Comparison of ENCODE assay signal across 8 cellular contexts in the genomic region with DNA sequence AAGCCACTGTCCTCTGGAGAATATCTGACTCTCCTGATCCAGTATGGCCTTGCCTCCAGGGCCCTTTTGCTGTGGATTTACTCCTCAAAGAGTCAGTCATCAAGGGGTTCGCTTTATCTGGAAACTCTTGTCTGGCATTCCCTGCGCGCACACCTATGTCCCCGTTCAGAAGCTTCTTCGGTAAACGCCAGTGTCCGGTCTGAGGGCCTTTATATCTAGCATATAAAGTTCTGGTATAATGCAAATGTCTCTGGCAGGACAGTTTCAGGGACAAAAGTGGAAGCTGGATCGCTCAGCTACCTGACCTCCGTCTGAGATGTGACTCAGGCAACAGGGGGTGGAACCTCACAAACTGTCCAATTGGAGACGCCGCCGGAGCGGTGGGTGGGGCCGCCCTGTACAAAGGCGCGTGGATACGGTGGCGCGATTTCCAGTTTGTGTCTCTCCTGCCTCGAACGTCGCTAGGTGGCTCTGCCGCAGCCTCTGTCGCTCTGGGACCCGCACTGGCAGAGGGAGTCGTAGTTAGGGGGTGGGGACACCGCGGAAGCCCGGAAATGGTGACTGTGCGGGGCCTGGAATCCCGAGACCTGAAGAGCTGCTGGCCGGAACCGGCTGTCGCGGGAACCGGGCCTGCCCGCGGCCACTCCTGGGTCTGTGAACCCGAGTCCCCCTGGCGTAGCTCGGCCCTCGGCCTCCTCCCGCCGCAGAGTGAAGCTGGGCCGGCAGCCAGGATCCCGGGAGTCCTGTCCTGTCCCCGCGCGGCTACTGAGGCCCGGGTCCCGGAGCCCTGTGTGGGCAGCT. TPM values are rescaled to one million over a fixed set of nuclear protein-coding genes. Genes with fewer than 3 reads are reported as not detected.
DNase-seq lines count a peak whose midpoint lies in the region; ATAC-seq and TF ChIP-seq lines count a peak whose summit lies in the region.

No MANE protein-coding gene starts in this region.

- H3K4me3 ChIP-seq in NB4 (ENCODE audit: low read depth, low read length), result peak overlapping the region; percentile 58
- H3K4me3 ChIP-seq in transverse colon, result peak overlapping the region; percentile 37 to 76 (median 60)

- TF ChIP-seq CTCF in Calu3 (IDR thresholded peaks at IDR 0.05; ENCODE audit: unreplicated experiment) (no peak), NB4 (IDR thresholded peaks at IDR 0.05; ENCODE audit: low read depth, low read length) (peak; percentile 37), transverse colon (IDR thresholded peaks at IDR 0.05) (peak in 4 of 5 experiments; percentile 18 to 42 (median 32))

- intact Hi-C loops in Calu3 (cut with micrococcal nuclease; ENCODE audit: unreplicated experiment), result loop anchor here (5.0 kb wide), 1 partner anchor 177 kb away; no protein-coding TSS in a partner anchor
- intact Hi-C loops in left cardiac atrium (cut with DNase I), result loop anchor here in 1 of 2 donors (5.0 kb wide), 1 partner anchor 57 kb away; the partner anchor contains the start of gene ZNF564
- intact Hi-C loops in transverse colon (cut with DNase I; ENCODE audit: low total_unique reads), result no loop called here

- H3K36me3 Mint-ChIP-seq in Calu3 (ENCODE audit: insufficient read depth, unreplicated experiment), result peaks cover 14% of the 10 kb centered on the region

- no peaks in the 10 kb centered on the region for H3K4me1 Mint-ChIP-seq in Calu3 (ENCODE audit: low read depth, unreplicated experiment)

- TF ChIP-seq POLR2A in NB4 (IDR thresholded peaks at IDR 0.05; ENCODE audit: extremely low read depth, insufficient read length), result peak; percentile 60
- TF ChIP-seq POLR2A in transverse colon (IDR thresholded peaks at IDR 0.05), result peak; percentile 84

- ATAC-seq in GM21723 (IDR thresholded peaks at IDR 0.05; ENCODE audit: unreplicated experiment) (peak; percentile 87), left cardiac atrium (peak; percentile 100)

- no TSS peak for BruUV-seq in Calu3 (replicated peaks; lab: Mats Ljungman, UMichigan)

- H3K9me3 Mint-ChIP-seq in Calu3 (ENCODE audit: low read depth, unreplicated experiment), result no peaks in the 10 kb centered on the region

- in situ Hi-C loops in transverse colon (cut with MboI; ENCODE audit: low pct_ligation_motif_present in 1 of 4, low pct_unique_long_range_greater_than_20kb in 1 of 4, low sequenced_read_pairs in 3 of 4), result no loop called here

- peaks cover 4 to 11% (median 7%) of the 10 kb centered on the region in 4 donors for H3K4me1 ChIP-seq in transverse colon

- H3K27me3 Mint-ChIP-seq in Calu3 (ENCODE audit: unreplicated experiment), result no peaks in the 10 kb centered on the region

- H3K36me3 ChIP-seq in transverse colon, result no peaks in the 10 kb centered on the region

- CTCF ChIA-PET in Calu3 (lab: Charles Lee), result interaction anchor here (0.6 to 1.0 kb wide), 5 partner anchors 10 to 332 kb away, joined by 3 to 4 read pairs (median 3); partner anchors contain the start of genes ZNF136 and ZNF709

- H3K27ac Mint-ChIP-seq in Calu3 (ENCODE audit: unreplicated experiment), result peak overlapping the region; percentile 67

- TF ChIP-seq EP300 in transverse colon (IDR thresholded peaks at IDR 0.05; ENCODE audit: low read depth), result no peak

- WGBS in transverse colon (ENCODE audit: low coverage in 1 of 2), 2 donors, result 1% methylated on average over 51 of the region's 51 CpGs; no CpG with 5 or more reads in 1 of the 2 donors

- no peaks in the 10 kb centered on the region for H3K27me3 ChIP-seq in transverse colon

- H3K4me3 Mint-ChIP-seq in Calu3 (ENCODE audit: low read depth, unreplicated experiment), result peak overlapping the region; percentile 71

- peak overlapping the region; percentile 82 to 93 (median 82) for H3K27ac ChIP-seq in transverse colon

- DNase-seq in Calu3 (peak; percentile 90), NB4 (ENCODE audit: low read depth) (peak; percentile 97), SW480 (ENCODE audit: low spot score) (peak; percentile 95), amniotic epithelial cell (ENCODE audit: low read depth) (peak; percentile 65), left cardiac atrium (peak; percentile 95), pons (ENCODE audit: low spot score) (peak; percentile 95), transverse colon (peak; percentile 97)

- no peaks in the 10 kb centered on the region for H3K9me3 ChIP-seq in transverse colon

RNA-seq across cellular contexts. Expression of gene ZNF709, which starts 10.6 kb away (rescaled TPM):
- total RNA-seq in Calu3 (2022) (1.6 and 1.7 TPM in 2 replicates), left cardiac atrium (1 to 10 TPM; 1.2 to 1.3 TPM), transverse colon (1 to 10 TPM; 1.1 to 4.1 (median 2.2) TPM)

RNA-seq across cellular contexts. Expression of gene ZNF443, which starts 54.4 kb away (rescaled TPM):
- 7.5 and 8.6 TPM in 2 replicates for total RNA-seq in Calu3 (2022)
- 1 to 10 TPM; 2.0 to 2.8 TPM for total RNA-seq in left cardiac atrium
- 1 to 10 TPM; 1.8 to 8.1 (median 7.0) TPM for total RNA-seq in transverse colon

RNA-seq across cellular contexts. Expression of gene ZNF564, which starts 56.1 kb away (rescaled TPM):
- total RNA-seq in Calu3 (2022) (6.6 and 8.7 TPM in 2 replicates), left cardiac atrium (10 to 100 TPM in 1 of 2 donors, 1 to 10 TPM in 1; 7.7 to 11.9 TPM), transverse colon (10 to 100 TPM; 16.4 to 25.6 (median 19.6) TPM)

Comparison
In these comparisons a context has a peak if more than half of its experiments do, and no peak if none do; other contexts are left out.
1. Peak in every context shown above with its lines: DNase-seq, ATAC-seq, H3K4me3 ChIP-seq and H3K27ac ChIP-seq.